Comparison of ENCODE assay signal across 1 cellular context in genomic region chr17:77286391-77286640, GRCh38.
TF ChIP-seq lines count a peak whose summit lies in the region.

No MANE protein-coding gene starts in this region.

TF ChIP-seq in HepG2, 621 proteins besides CTCF, POLR2A, EP300 and RAD21 (continues in another document):
- TF ChIP-seq ZNF720 (CRISPR knock-in tag; IDR thresholded peaks at IDR 0.05), result no peak
- TF ChIP-seq NR0B2 (CRISPR knock-in tag; IDR thresholded peaks at IDR 0.05), result peak; percentile 68; the same call in 1 of the 2 replicates
- TF ChIP-seq ETS1 (CRISPR knock-in tag; IDR thresholded peaks at IDR 0.05), result no peak
- TF ChIP-seq ZNF891 (CRISPR knock-in tag; IDR thresholded peaks at IDR 0.05), result no peak
- peak; percentile 85 for TF ChIP-seq ZNF501 (CRISPR knock-in tag; IDR thresholded peaks at IDR 0.05)
- TF ChIP-seq ZNF775 (CRISPR knock-in tag; IDR thresholded peaks at IDR 0.05; ENCODE audit: borderline replicate concordance), result 0 out of 2 replicates have a peak, but pooled peaks have one; percentile 41
- TF ChIP-seq NR2F1 (CRISPR knock-in tag; IDR thresholded peaks at IDR 0.05), result 0 out of 4 replicates have a peak, but pooled peaks of 1 of the 2 experiments have one; percentile 72
- TF ChIP-seq, protein P1, sequence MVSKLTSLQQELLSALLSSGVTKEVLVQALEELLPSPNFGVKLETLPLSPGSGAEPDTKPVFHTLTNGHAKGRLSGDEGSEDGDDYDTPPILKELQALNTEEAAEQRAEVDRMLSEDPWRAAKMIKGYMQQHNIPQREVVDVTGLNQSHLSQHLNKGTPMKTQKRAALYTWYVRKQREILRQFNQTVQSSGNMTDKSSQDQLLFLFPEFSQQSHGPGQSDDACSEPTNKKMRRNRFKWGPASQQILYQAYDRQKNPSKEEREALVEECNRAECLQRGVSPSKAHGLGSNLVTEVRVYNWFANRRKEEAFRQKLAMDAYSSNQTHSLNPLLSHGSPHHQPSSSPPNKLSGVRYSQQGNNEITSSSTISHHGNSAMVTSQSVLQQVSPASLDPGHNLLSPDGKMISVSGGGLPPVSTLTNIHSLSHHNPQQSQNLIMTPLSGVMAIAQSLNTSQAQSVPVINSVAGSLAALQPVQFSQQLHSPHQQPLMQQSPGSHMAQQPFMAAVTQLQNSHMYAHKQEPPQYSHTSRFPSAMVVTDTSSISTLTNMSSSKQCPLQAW (CRISPR knock-in tag; IDR thresholded peaks at IDR 0.05), result no peak
- TF ChIP-seq STAT6 (CRISPR knock-in tag; IDR thresholded peaks at IDR 0.05; ENCODE audit: borderline replicate concordance), result 0 out of 2 replicates have a peak, but pooled peaks have one; percentile 71
- TF ChIP-seq GATAD1 (CRISPR knock-in tag; IDR thresholded peaks at IDR 0.05), result no peak
- TF ChIP-seq MAX (IDR thresholded peaks at IDR 0.05), result no peak
- no peak for TF ChIP-seq ZNF709 (CRISPR knock-in tag; IDR thresholded peaks at IDR 0.05)
- peak; percentile 78; the same call in 1 of the 2 replicates for TF ChIP-seq ZNF879 (CRISPR knock-in tag; IDR thresholded peaks at IDR 0.05)
- no peak for TF ChIP-seq MAFG (CRISPR knock-in tag; IDR thresholded peaks at IDR 0.05)
- TF ChIP-seq ZSCAN20 (CRISPR knock-in tag; IDR thresholded peaks at IDR 0.05; ENCODE audit: borderline replicate concordance), result peak; percentile 50; the same call in 1 of the 2 replicates
- TF ChIP-seq ZNF3 (CRISPR knock-in tag; IDR thresholded peaks at IDR 0.05), result peak; percentile 46; the same call in 1 of the 2 replicates
- TF ChIP-seq ZNF570 (CRISPR knock-in tag; IDR thresholded peaks at IDR 0.05; ENCODE audit: borderline replicate concordance), result peak; percentile 69; the same call in 1 of the 2 replicates
- TF ChIP-seq SNAPC2 (CRISPR knock-in tag; IDR thresholded peaks at IDR 0.05), result no peak
- no peak for TF ChIP-seq ZNF484 (CRISPR knock-in tag; IDR thresholded peaks at IDR 0.05; ENCODE audit: borderline replicate concordance, low read depth)
- 0 out of 2 replicates have a peak, but pooled peaks have one; percentile 27 for TF ChIP-seq ZNF33B (CRISPR knock-in tag; IDR thresholded peaks at IDR 0.05)
- TF ChIP-seq TBP (CRISPR knock-in tag; IDR thresholded peaks at IDR 0.05), result no peak
- TF ChIP-seq SMARCE1 (IDR thresholded peaks at IDR 0.05; ENCODE audit: borderline replicate concordance), result no peak
- no peak for TF ChIP-seq ARID2 (CRISPR knock-in tag; IDR thresholded peaks at IDR 0.05; ENCODE audit: borderline replicate concordance)
- no peak for TF ChIP-seq RBM39 (IDR thresholded peaks at IDR 0.05; ENCODE audit: low read depth, low read length, poor library complexity, severe bottlenecking)
- TF ChIP-seq ZFP82 (CRISPR knock-in tag; IDR thresholded peaks at IDR 0.05; ENCODE audit: borderline replicate concordance), result no peak
- TF ChIP-seq JUND (CRISPR knock-in tag; IDR thresholded peaks at IDR 0.05), result no peak
- no peak; the same call in 1 of the 2 replicates for TF ChIP-seq ZNF605 (CRISPR knock-in tag; IDR thresholded peaks at IDR 0.05)
- TF ChIP-seq SIN3A (IDR thresholded peaks at IDR 0.05; ENCODE audit: borderline replicate concordance, low read depth, low read length), result no peak
- peak; percentile 85; the same call in 1 of the 2 replicates for TF ChIP-seq ZNF33A (CRISPR knock-in tag; IDR thresholded peaks at IDR 0.05; ENCODE audit: borderline replicate concordance)
- no peak for TF ChIP-seq AGO2 (optimal IDR thresholded peaks at IDR 0.05; ENCODE audit: low read depth, low read length)
- TF ChIP-seq ZNF747 (CRISPR knock-in tag; IDR thresholded peaks at IDR 0.05; ENCODE audit: borderline replicate concordance), result no peak
- TF ChIP-seq, protein P2, sequence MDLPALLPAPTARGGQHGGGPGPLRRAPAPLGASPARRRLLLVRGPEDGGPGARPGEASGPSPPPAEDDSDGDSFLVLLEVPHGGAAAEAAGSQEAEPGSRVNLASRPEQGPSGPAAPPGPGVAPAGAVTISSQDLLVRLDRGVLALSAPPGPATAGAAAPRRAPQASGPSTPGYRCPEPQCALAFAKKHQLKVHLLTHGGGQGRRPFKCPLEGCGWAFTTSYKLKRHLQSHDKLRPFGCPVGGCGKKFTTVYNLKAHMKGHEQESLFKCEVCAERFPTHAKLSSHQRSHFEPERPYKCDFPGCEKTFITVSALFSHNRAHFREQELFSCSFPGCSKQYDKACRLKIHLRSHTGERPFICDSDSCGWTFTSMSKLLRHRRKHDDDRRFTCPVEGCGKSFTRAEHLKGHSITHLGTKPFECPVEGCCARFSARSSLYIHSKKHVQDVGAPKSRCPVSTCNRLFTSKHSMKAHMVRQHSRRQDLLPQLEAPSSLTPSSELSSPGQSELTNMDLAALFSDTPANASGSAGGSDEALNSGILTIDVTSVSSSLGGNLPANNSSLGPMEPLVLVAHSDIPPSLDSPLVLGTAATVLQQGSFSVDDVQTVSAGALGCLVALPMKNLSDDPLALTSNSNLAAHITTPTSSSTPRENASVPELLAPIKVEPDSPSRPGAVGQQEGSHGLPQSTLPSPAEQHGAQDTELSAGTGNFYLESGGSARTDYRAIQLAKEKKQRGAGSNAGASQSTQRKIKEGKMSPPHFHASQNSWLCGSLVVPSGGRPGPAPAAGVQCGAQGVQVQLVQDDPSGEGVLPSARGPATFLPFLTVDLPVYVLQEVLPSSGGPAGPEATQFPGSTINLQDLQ (CRISPR knock-in tag; IDR thresholded peaks at IDR 0.05), result peak; percentile 83; the same call in 1 of the 2 replicates
- TF ChIP-seq ZNF512B (CRISPR knock-in tag; IDR thresholded peaks at IDR 0.05; ENCODE audit: borderline replicate concordance), result 0 out of 2 replicates have a peak, but pooled peaks have one; percentile 32
- TF ChIP-seq PRDM4 (CRISPR knock-in tag; IDR thresholded peaks at IDR 0.05; ENCODE audit: borderline replicate concordance), result no peak
- TF ChIP-seq, protein P3, sequence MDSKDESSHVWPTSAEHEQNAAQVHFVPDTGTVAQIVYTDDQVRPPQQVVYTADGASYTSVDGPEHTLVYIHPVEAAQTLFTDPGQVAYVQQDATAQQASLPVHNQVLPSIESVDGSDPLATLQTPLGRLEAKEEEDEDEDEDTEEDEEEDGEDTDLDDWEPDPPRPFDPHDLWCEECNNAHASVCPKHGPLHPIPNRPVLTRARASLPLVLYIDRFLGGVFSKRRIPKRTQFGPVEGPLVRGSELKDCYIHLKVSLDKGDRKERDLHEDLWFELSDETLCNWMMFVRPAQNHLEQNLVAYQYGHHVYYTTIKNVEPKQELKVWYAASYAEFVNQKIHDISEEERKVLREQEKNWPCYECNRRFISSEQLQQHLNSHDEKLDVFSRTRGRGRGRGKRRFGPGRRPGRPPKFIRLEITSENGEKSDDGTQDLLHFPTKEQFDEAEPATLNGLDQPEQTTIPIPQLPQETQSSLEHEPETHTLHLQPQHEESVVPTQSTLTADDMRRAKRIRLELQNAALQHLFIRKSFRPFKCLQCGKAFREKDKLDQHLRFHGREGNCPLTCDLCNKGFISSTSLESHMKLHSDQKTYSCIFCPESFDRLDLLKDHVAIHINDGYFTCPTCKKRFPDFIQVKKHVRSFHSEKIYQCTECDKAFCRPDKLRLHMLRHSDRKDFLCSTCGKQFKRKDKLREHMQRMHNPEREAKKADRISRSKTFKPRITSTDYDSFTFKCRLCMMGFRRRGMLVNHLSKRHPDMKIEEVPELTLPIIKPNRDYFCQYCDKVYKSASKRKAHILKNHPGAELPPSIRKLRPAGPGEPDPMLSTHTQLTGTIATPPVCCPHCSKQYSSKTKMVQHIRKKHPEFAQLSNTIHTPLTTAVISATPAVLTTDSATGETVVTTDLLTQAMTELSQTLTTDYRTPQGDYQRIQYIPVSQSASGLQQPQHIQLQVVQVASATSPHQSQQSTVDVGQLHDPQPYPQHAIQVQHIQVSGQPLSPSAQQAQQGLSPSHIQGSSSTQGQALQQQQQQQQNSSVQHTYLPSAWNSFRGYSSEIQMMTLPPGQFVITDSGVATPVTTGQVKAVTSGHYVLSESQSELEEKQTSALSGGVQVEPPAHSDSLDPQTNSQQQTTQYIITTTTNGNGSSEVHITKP (CRISPR knock-in tag; IDR thresholded peaks at IDR 0.05; ENCODE audit: low read depth), result peak; percentile 97
- TF ChIP-seq JARID2 (CRISPR knock-in tag; IDR thresholded peaks at IDR 0.05; ENCODE audit: insufficient replicate concordance), result peak; percentile 45
- TF ChIP-seq ZNF20 (CRISPR knock-in tag; IDR thresholded peaks at IDR 0.05), result no peak
- TF ChIP-seq ZNF839 (CRISPR knock-in tag; IDR thresholded peaks at IDR 0.05; ENCODE audit: borderline replicate concordance), result peak; percentile 26; the same call in 1 of the 2 replicates
- no peak for TF ChIP-seq ZNF547 (CRISPR knock-in tag; IDR thresholded peaks at IDR 0.05)
- TF ChIP-seq GZF1 (CRISPR knock-in tag; IDR thresholded peaks at IDR 0.05), result no peak; the same call in 1 of the 2 replicates
- TF ChIP-seq NR1H2 (CRISPR knock-in tag; IDR thresholded peaks at IDR 0.05; ENCODE audit: borderline replicate concordance, low read depth), result no peak
- 0 out of 2 replicates have a peak, but pooled peaks have one; percentile 18 for TF ChIP-seq ZNF274 (CRISPR knock-in tag; IDR thresholded peaks at IDR 0.05)
- TF ChIP-seq NR2C2 (CRISPR knock-in tag; IDR thresholded peaks at IDR 0.05; ENCODE audit: borderline replicate concordance), result no peak
